In the genomic region with DNA sequence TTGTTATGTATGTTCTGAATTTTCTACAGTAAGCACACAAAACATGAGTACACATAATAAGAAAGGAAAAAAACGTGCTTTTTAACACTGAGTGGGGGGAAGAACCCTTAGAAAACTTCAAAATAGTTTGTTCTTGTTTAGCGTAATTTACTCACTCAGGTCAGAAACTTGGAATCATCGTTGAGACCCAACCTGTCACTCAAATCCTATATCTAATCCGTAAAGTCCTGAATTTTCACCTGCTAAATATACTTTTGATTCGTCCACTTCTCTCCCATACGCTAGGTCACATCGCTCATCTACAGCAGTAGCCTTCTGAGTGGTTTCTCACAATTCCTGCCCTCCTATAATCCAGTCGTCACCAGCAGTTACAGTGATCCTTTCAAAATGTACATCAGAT, we compare ENCODE assay signal across 9 cellular contexts. TPM values are rescaled to one million over a fixed set of nuclear protein-coding genes. Genes with fewer than 3 reads are reported as not detected.
DNase-seq lines count a peak whose midpoint lies in the region; ATAC-seq and TF ChIP-seq lines count a peak whose summit lies in the region.
"Had no signal": no experiment of that assay in that cellular context is flagged by ENCODE, and none has a peak within 500 bp of the region (broad histone marks: within the 10 kb centered on the region; RNA-seq: fewer than 3 reads in every experiment).

No MANE protein-coding gene starts in this region.

- intact Hi-C loops in Right ventricle myocardium superior (cut with DNase I) (no loop called here), adrenal gland (cut with DNase I) (no loop called here), lower lobe of right lung (cut with DNase I) (no loop called here), upper lobe of right lung (cut with DNase I) (no loop called here)

- H3K27ac ChIP-seq in cardiac muscle cell (peak overlapping the region; percentile 46), adrenal gland (peak overlapping the region in 3 of 5 donors; percentile 43 to 79 (median 53)), lower lobe of right lung (peak overlapping the region; percentile 80), upper lobe of right lung (peak overlapping the region; percentile 84)

- H3K36me3 ChIP-seq in cardiac muscle cell (peaks cover 14% of the 10 kb centered on the region), adrenal gland (replicated peaks in 1 of 2) (peaks cover 0 to 30% of the 10 kb centered on the region in 2 donors), lower lobe of right lung (peaks cover 33% of the 10 kb centered on the region), upper lobe of right lung (peaks cover 35% of the 10 kb centered on the region)

- WGBS in adrenal gland, 4 donors = 7 to 10% (median 9%) methylated on average over 8 of the region's 8 CpGs

- no peak for TF ChIP-seq POLR2A in adrenal gland (IDR thresholded peaks at IDR 0.05)

- DNase-seq in cardiac muscle cell (ENCODE audit: low read depth in 1 of 2, low spot score in 1 of 2) = no peak
- no peak for DNase-seq in Right ventricle myocardium superior
- peak in 1 of 7 donors; percentile 46 for DNase-seq in adrenal gland
- DNase-seq in lower lobe of right lung = no peak
- DNase-seq in upper lobe of right lung = no peak
- DNase-seq in HuH-7.5 (ENCODE audit: low spot score) = no peak
- no peak for DNase-seq in DMS 273 treated with DMSO at 0.1 percent for 48 hours (lab: John Stamatoyannopoulos, UW)

- H3K27me3 ChIP-seq in cardiac muscle cell (no peaks in the 10 kb centered on the region), adrenal gland (no peaks in the 10 kb centered on the region), lower lobe of right lung (ENCODE audit: low read depth) (no peaks in the 10 kb centered on the region), upper lobe of right lung (no peaks in the 10 kb centered on the region)

- peaks cover 8% of the 10 kb centered on the region for H3K4me1 ChIP-seq in cardiac muscle cell (ENCODE audit: low read depth)
- peaks cover 0 to 18% of the 10 kb centered on the region in 2 donors for H3K4me1 ChIP-seq in adrenal gland (replicated peaks in 1 of 2)
- peaks cover 11% of the 10 kb centered on the region for H3K4me1 ChIP-seq in lower lobe of right lung
- peaks cover 14% of the 10 kb centered on the region for H3K4me1 ChIP-seq in upper lobe of right lung

- ATAC-seq in Right ventricle myocardium superior (ENCODE audit: poor library complexity) (no peak), lower lobe of right lung (no peak), upper lobe of right lung (no peak), GM21381 (IDR thresholded peaks at IDR 0.05; ENCODE audit: unreplicated experiment) (no peak)

- H3K9me3 ChIP-seq in cardiac muscle cell (ENCODE audit: low read depth) (no peaks in the 10 kb centered on the region), adrenal gland (replicated peaks in 1 of 3) (no peaks in the 10 kb centered on the region), lower lobe of right lung (no peaks in the 10 kb centered on the region), upper lobe of right lung (no peaks in the 10 kb centered on the region)

- TF ChIP-seq CTCF in cardiac muscle cell (IDR thresholded peaks at IDR 0.05; ENCODE audit: low read depth, low read length) (no peak), adrenal gland (IDR thresholded peaks at IDR 0.05) (no peak), lower lobe of right lung (IDR thresholded peaks at IDR 0.05) (no peak), upper lobe of right lung (IDR thresholded peaks at IDR 0.05) (no peak)

- H3K4me3 ChIP-seq in cardiac muscle cell (peak overlapping the region; percentile 78), adrenal gland (peak overlapping the region in 3 of 4 donors; percentile 7 to 76 (median 46)), lower lobe of right lung (peak overlapping the region; percentile 91), upper lobe of right lung (peak overlapping the region; percentile 93)

RNA-seq across cellular contexts. Expression of a gene that starts 0.8 kb away (rescaled TPM):
- 12.9 and 28.9 TPM in 2 replicates for total RNA-seq in cardiac muscle cell
- 47.7 and 63.1 TPM in 2 replicates for polyA plus RNA-seq in cardiac muscle cell
- 39.2 TPM for total RNA-seq in Right ventricle myocardium superior
- 10 to 100 TPM; 17.2 to 37.6 (median 20.9) TPM for total RNA-seq in adrenal gland
- 10 to 100 TPM; 50.9 to 67.2 (median 62.2) TPM for polyA plus RNA-seq in adrenal gland
- total RNA-seq in lower lobe of right lung = 17.3 TPM
- total RNA-seq in upper lobe of right lung = 19.2 TPM

RNA-seq across cellular contexts. Expression of a gene that starts 43.5 kb away (rescaled TPM):
- total RNA-seq in cardiac muscle cell (15.2 and 16.9 TPM in 2 replicates), Right ventricle myocardium superior (11.4 TPM), adrenal gland (10 to 100 TPM; 12.1 to 31.8 (median 16.8) TPM), lower lobe of right lung (17.6 TPM), upper lobe of right lung (17.9 TPM)
- polyA plus RNA-seq in cardiac muscle cell (22.2 and 31.6 TPM in 2 replicates), adrenal gland (10 to 100 TPM; 11.3 to 26.3 (median 13.7) TPM)

RNA-seq across cellular contexts. Expression of a gene that starts 47.6 kb away (rescaled TPM):
- total RNA-seq in cardiac muscle cell (0.18 TPM in 1 of 2 replicates, not detected in the other), Right ventricle myocardium superior (not detected), adrenal gland (not detected), lower lobe of right lung (not detected), upper lobe of right lung (not detected)
- polyA plus RNA-seq in cardiac muscle cell (not detected in 2 replicates), adrenal gland (under 1 TPM in 1 of 3 donors, not detected in 2; 0.08 TPM)
- total RNA-seq: pulmonary artery endothelial cell had no signal
